ENCODE assay signal across 11 cellular contexts in the genomic region with DNA sequence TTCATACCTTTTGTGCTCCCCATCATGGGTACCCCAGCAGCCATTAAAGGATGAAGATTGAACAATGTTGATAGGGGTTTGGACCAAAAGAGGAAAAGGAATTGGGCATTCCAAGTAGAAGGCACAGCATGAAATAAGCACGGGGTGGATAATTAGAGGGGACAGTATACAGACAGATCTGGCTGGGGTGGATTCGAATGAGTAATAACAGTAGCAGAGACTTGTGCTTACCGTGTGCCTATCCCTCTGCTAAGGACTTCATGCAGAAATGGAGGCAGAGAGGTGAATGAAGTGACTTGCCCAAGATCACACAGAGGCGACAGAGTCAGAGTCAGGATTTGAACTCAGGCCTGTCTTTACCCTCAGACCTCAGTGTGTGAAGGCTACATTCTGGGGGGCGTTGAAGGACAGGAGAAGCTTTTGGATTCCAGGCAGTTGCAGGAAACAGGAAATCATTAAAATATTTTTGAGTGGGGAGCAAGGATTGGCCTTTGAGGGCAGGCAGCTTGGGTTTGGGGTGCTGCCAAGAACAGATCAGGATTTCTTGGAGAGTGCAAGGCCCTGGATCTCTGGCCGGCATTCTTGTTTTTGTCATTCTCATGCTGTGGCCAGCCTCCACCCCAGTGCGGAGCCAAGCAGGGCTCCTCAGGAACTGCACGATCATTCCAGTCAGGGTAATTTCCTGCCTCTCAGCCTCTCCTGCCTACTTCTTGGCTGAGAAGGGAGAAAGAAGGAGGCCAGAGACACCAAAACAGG. TPM values are rescaled to one million over a fixed set of nuclear protein-coding genes. Genes with fewer than 3 reads are reported as not detected.
DNase-seq lines count a peak whose midpoint lies in the region; ATAC-seq, FAIRE-seq and TF ChIP-seq lines count a peak whose summit lies in the region.
"Had no signal": no experiment of that assay in that cellular context is flagged by ENCODE, and none has a peak within 500 bp of the region (broad histone marks: within the 10 kb centered on the region; RNA-seq: fewer than 3 reads in every experiment).

No MANE protein-coding gene starts in this region.

- peak overlapping the region; percentile 97 for H3K23ac ChIP-seq in IMR-90 (ENCODE audit: low read depth, low read length)

- H3K9me3 Mint-ChIP-seq in chondrocyte (ENCODE audit: low read depth), result no peaks in the 10 kb centered on the region

- DNase-seq in IMR-90, result peak; percentile 93
- DNase-seq in chondrocyte (ENCODE audit: low spot score), result no peak
- peak; percentile 79 to 95 for DNase-seq in lower leg skin (ENCODE audit: low spot score in 2 of 2)
- peak in 38 of 49 donors; percentile 15 to 81 (median 44) for DNase-seq in substantia nigra (lab: John Stamatoyannopoulos, UW)
- DNase-seq in urothelium cell line (ENCODE audit: low spot score), result no peak
- no peak for DNase-seq in NCI-H510A (lab: John Stamatoyannopoulos, UW)
- DNase-seq in NCI-H748 treated with DMSO at 0.1 percent for 48 hours (lab: John Stamatoyannopoulos, UW), result no peak
- DNase-seq in activated CD4-positive, alpha-beta T cell treated with anti-CD3 and anti-CD28 coated beads for 48 hours, result no peak
- DNase-seq: activated CD4-positive, CD25-positive, alpha-beta regulatory T cell had no signal

- H3K18ac ChIP-seq in IMR-90 (ENCODE audit: low read depth, low read length), result peak overlapping the region; percentile 71

- H4K20me1 ChIP-seq in IMR-90 (ENCODE audit: insufficient read depth, low read length), result peaks cover 9% of the 10 kb centered on the region

- no peak for TF ChIP-seq POLR2A in IMR-90 (IDR thresholded peaks at IDR 0.05; ENCODE audit: low read depth, low read length)
- TF ChIP-seq POLR2A in lower leg skin (IDR thresholded peaks at IDR 0.05), result no peak

- H3K27ac ChIP-seq in IMR-90 (ENCODE audit: insufficient read depth, low read length) (peak overlapping the region; percentile 90), substantia nigra (ENCODE audit: low read depth, low read length, poor library complexity, severe bottlenecking) (peak overlapping the region; percentile 85)
- H3K27ac ChIP-seq: KMS-11 had no signal

- no peak for TF ChIP-seq RAD21 in IMR-90 (IDR thresholded peaks at IDR 0.05; ENCODE audit: low read length)

- dilution Hi-C loops in IMR-90 (cut with HindIII; ENCODE audit: low sequenced_read_pairs, unreplicated experiment), result no loop called here

- peak overlapping the region; percentile 32; the same call in 1 of the 2 replicates for H3K4me2 ChIP-seq in IMR-90 (ENCODE audit: low read depth, low read length)
- H3K4me2 ChIP-seq: KMS-11 had no signal

- POLR2A ChIA-PET in IMR-90 (lab: Charles Lee; ENCODE audit: unreplicated experiment), result no interaction called here

- H3K27me3 ChIP-seq in IMR-90 (ENCODE audit: control insufficient read depth, insufficient read depth, low read length), result no peaks in the 10 kb centered on the region

- peaks cover 32% of the 10 kb centered on the region for H3K36me3 Mint-ChIP-seq in chondrocyte (ENCODE audit: low read depth)

- peak; percentile 96 for ATAC-seq in IMR-90 (ENCODE audit: low read depth)

- peak overlapping the region; percentile 22 for H3K4me3 Mint-ChIP-seq in chondrocyte (ENCODE audit: unreplicated experiment)

- H2AFZ ChIP-seq in IMR-90 (replicated peaks; ENCODE audit: low read length, poor library complexity), result peak overlapping the region; percentile 82

- H4K8ac ChIP-seq in IMR-90 (ENCODE audit: low read depth in 2 of 2, low read length in 2 of 2), result peak overlapping the region; percentile 7 to 93; a peak in 3 of 4 replicates

- H3K27ac Mint-ChIP-seq in chondrocyte (ENCODE audit: unreplicated experiment), result peak overlapping the region; percentile 94

- peak overlapping the region; percentile 96 for H3K14ac ChIP-seq in IMR-90 (replicated peaks; ENCODE audit: low read depth, low read length)

- H2BK120ac ChIP-seq in IMR-90 (ENCODE audit: low read depth, low read length), result peak overlapping the region; percentile 93

- peak overlapping the region; percentile 97 for H2AK5ac ChIP-seq in IMR-90 (ENCODE audit: low read depth, low read length)

- H3K4me1 ChIP-seq in IMR-90 (ENCODE audit: control insufficient read depth, insufficient read depth, low read length), result peaks cover 14% of the 10 kb centered on the region

- peak overlapping the region; percentile 97 for H3K4ac ChIP-seq in IMR-90 (ENCODE audit: low read depth, low read length)

- peak overlapping the region; percentile 99 for H2AK9ac ChIP-seq in IMR-90 (replicated peaks; ENCODE audit: low read depth, low read length, poor library complexity)

- CTCF ChIA-PET in IMR-90 (lab: Yijun Ruan, JAX), result interaction anchor here (1.0 kb wide), 1 partner anchor 42 kb away, joined by 3 read pairs; no protein-coding TSS in a partner anchor

- in situ Hi-C loops in IMR-90 (cut with MboI; ENCODE audit: low sequenced_read_pairs), result no loop called here

- peak overlapping the region; percentile 54 for H3K9ac ChIP-seq in IMR-90 (ENCODE audit: low read depth, low read length)
- H3K9ac ChIP-seq: KMS-11 had no signal

- H3K4me1 Mint-ChIP-seq in chondrocyte (ENCODE audit: low read depth), result peaks cover 18% of the 10 kb centered on the region

- peak overlapping the region; percentile 77; the same call in 1 of the 3 replicates for H2BK15ac ChIP-seq in IMR-90 (ENCODE audit: low read depth, low read length)

- H2BK5ac ChIP-seq in IMR-90 (ENCODE audit: low read depth, low read length, poor library complexity, severe bottlenecking), result peak overlapping the region; percentile 92

- peak overlapping the region; percentile 76 for H4K5ac ChIP-seq in IMR-90 (ENCODE audit: low read depth, low read length)

- 45% methylated on average over 4 of the region's 8 CpGs; no CpG with 5 or more reads in 1 of the 2 experiments for WGBS in IMR-90 (ENCODE audit: extremely low coverage in 2 of 2, insufficient read length in 1 of 2), 2 experiments
- 38 to 52% methylated on average over 8 of the region's 8 CpGs for WGBS in lower leg skin, 2 donors

- peak overlapping the region; percentile 94 for H4K91ac ChIP-seq in IMR-90 (ENCODE audit: insufficient read depth, low read depth, low read length)

- peaks cover 57% of the 10 kb centered on the region for H3K36me3 ChIP-seq in IMR-90 (ENCODE audit: control insufficient read depth, insufficient read depth, low read length)

- peaks cover 18% of the 10 kb centered on the region for H3K9me1 ChIP-seq in IMR-90 (ENCODE audit: insufficient read depth, low read length)

- FAIRE-seq in urothelium cell line (lab: Jason Lieb, UNC), result no peak
- FAIRE-seq: keratinocyte had no signal

- H3K4me3 ChIP-seq in IMR-90 (ENCODE audit: insufficient read depth, low read depth, low read length) (no peak overlapping the region), lower leg skin (ENCODE audit: low read depth, poor library complexity, severe bottlenecking) (no peak overlapping the region)

- no TSS peak for BruUV-seq in IMR-90 (replicated peaks; lab: Mats Ljungman, UMichigan)

- H3K56ac ChIP-seq in IMR-90 (ENCODE audit: extremely low read depth, insufficient read depth, low read length), result peak overlapping the region; percentile 86; the same call in 1 of the 2 replicates

- H3K79me1 ChIP-seq in IMR-90 (ENCODE audit: low read depth in 1 of 2, low read length in 2 of 2), result peaks cover 26 to 56% of the 10 kb centered on the region in 2 experiments

- H2BK20ac ChIP-seq in IMR-90 (ENCODE audit: low read depth, low read length), result peak overlapping the region; percentile 81

- no peaks in the 10 kb centered on the region for H3K27me3 Mint-ChIP-seq in chondrocyte (ENCODE audit: low read depth)

- no peak for TF ChIP-seq CTCF in IMR-90 (conservative IDR thresholded peaks at IDR 0.05; ENCODE audit: low read depth, low read length)
- TF ChIP-seq CTCF in chondrocyte (IDR thresholded peaks at IDR 0.05), result no peak
- TF ChIP-seq CTCF in lower leg skin (IDR thresholded peaks at IDR 0.05), result no peak

- H3K9me3 ChIP-seq in IMR-90 (ENCODE audit: control insufficient read depth, insufficient read depth, low read length), result no peaks in the 10 kb centered on the region

- intact Hi-C loops in IMR-90 (cut with micrococcal nuclease), result no loop called here
- intact Hi-C loops in lower leg skin (cut with DNase I; ENCODE audit: low total_unique reads), result no loop called here

TF ChIP-seq in IMR-90, 13 proteins besides CTCF, POLR2A, EP300 and RAD21 (continues in another document):
- TF ChIP-seq RFX5 (IDR thresholded peaks at IDR 0.05; ENCODE audit: low read depth, low read length), result no peak
- TF ChIP-seq NFE2L2 (IDR thresholded peaks at IDR 0.05; ENCODE audit: low read depth, low read length), result peak; percentile 48; the same call in 1 of the 2 replicates

RNA-seq across cellular contexts. Expression of gene PAF1, which starts 18.7 kb away (rescaled TPM):
- total RNA-seq in IMR-90 (2012; rRNA removed) (45.7 and 57.8 TPM in 2 replicates), chondrocyte (32.2 to 39.7 TPM (median 32.5 TPM) in 3 replicates), lower leg skin (10 to 100 TPM; 22.4 to 48.0 (median 36.3) TPM)
- polyA plus RNA-seq in IMR-90 (2012; rRNA removed), result 54.3 and 61.6 TPM in 2 replicates
- polyA plus RNA-seq in IMR-90 (2012; cell fraction: cytosol; rRNA removed), result 35.9 and 45.6 TPM in 2 replicates
- polyA plus RNA-seq in IMR-90 (2012; cell fraction: nucleus; rRNA removed; ENCODE audit: low replicate concordance), result 63.6 and 92.7 TPM in 2 replicates

RNA-seq across cellular contexts. Expression of gene MED29, which starts 19.0 kb away (rescaled TPM):
- 15.6 and 17.6 TPM in 2 replicates for total RNA-seq in IMR-90 (2012; rRNA removed)
- 26.9 and 28.8 TPM in 2 replicates for polyA plus RNA-seq in IMR-90 (2012; rRNA removed)
- 19.6 and 29.3 TPM in 2 replicates for polyA plus RNA-seq in IMR-90 (2012; cell fraction: cytosol; rRNA removed)
- polyA plus RNA-seq in IMR-90 (2012; cell fraction: nucleus; rRNA removed; ENCODE audit: low replicate concordance), result 18.4 and 19.1 TPM in 2 replicates
- total RNA-seq in chondrocyte, result 27.0 to 31.1 TPM (median 28.7 TPM) in 3 replicates
- 10 to 100 TPM; 30.3 to 35.8 (median 33.3) TPM for total RNA-seq in lower leg skin

RNA-seq across cellular contexts. Expression of gene SAMD4B, which starts 30.0 kb away (rescaled TPM):
- total RNA-seq in IMR-90 (2012; rRNA removed), result 18.3 and 19.2 TPM in 2 replicates
- polyA plus RNA-seq in IMR-90 (2012; rRNA removed), result 97.2 and 119 TPM in 2 replicates
- 55.1 and 108 TPM in 2 replicates for polyA plus RNA-seq in IMR-90 (2012; cell fraction: cytosol; rRNA removed)
- 123 and 257 TPM in 2 replicates for polyA plus RNA-seq in IMR-90 (2012; cell fraction: nucleus; rRNA removed; ENCODE audit: low replicate concordance)
- total RNA-seq in chondrocyte, result 77.3 to 82.9 TPM (median 81.1 TPM) in 3 replicates
- total RNA-seq in lower leg skin, result 100 to 1,000 TPM; 102 to 132 (median 118) TPM

RNA-seq across cellular contexts. Expression of gene ZFP36, which starts 34.4 kb away (rescaled TPM):
- 1.4 and 3.1 TPM in 2 replicates for total RNA-seq in IMR-90 (2012; rRNA removed)
- 45.0 and 50.5 TPM in 2 replicates for polyA plus RNA-seq in IMR-90 (2012; rRNA removed)
- 84.7 and 235 TPM in 2 replicates for polyA plus RNA-seq in IMR-90 (2012; cell fraction: cytosol; rRNA removed)
- 360 and 687 TPM in 2 replicates for polyA plus RNA-seq in IMR-90 (2012; cell fraction: nucleus; rRNA removed; ENCODE audit: low replicate concordance)
- 30.2 to 55.7 TPM (median 46.3 TPM) in 3 replicates for total RNA-seq in chondrocyte
- total RNA-seq in lower leg skin, result 100 to 1,000 TPM; 170 to 536 (median 280) TPM

RNA-seq across cellular contexts. Expression of gene GMFG, which starts 36.4 kb away (rescaled TPM):
- total RNA-seq in IMR-90 (2012; rRNA removed) (0.28 TPM in 1 of 2 replicates, not detected in the other), chondrocyte (not detected in 3 replicates), lower leg skin (10 to 100 TPM in 2 of 4 donors, 1 to 10 TPM in 1, under 1 TPM in 1; 0.72 to 12.6 (median 8.8) TPM)
- 0.33 and 0.55 TPM in 2 replicates for polyA plus RNA-seq in IMR-90 (2012; rRNA removed)
- 0.48 TPM in 1 of 2 replicates, not detected in the other for polyA plus RNA-seq in IMR-90 (2012; cell fraction: cytosol; rRNA removed)
- polyA plus RNA-seq in IMR-90 (2012; cell fraction: nucleus; rRNA removed; ENCODE audit: low replicate concordance), result 0.10 TPM in 1 of 2 replicates, not detected in the other
- polyA plus RNA-seq: keratinocyte had no signal

Comparison
In these comparisons a context has a peak if more than half of its experiments do, and no peak if none do; other contexts are left out.
1. DNase-seq: peak in IMR-90 (single experiment), lower leg skin (2 of 2) and substantia nigra (38 of 49); none in chondrocyte (single experiment), urothelium cell line (single experiment), NCI-H510A (single experiment), NCI-H748 treated with DMSO at 0.1 percent for 48 hours (single experiment) and activated CD4-positive, alpha-beta T cell treated with anti-CD3 and anti-CD28 coated beads for 48 hours (single experiment).